Comparison of ENCODE assay signal across 28 cellular contexts in genomic region chr15:61768131-61768530, GRCh38.
"Had no signal": no experiment of that assay in that cellular context is flagged by ENCODE, and none has a peak within 500 bp of the region (broad histone marks: within the 10 kb centered on the region; RNA-seq: fewer than 3 reads in every experiment).

No MANE protein-coding gene starts in this region.

- H3K36me3 ChIP-seq: ascending aorta, SJCRH30, WERI-Rb-1 had no signal

- H3K27ac ChIP-seq: ascending aorta, PC-9, SJCRH30, SK-N-MC, WERI-Rb-1 had no signal

- H3K4me3 ChIP-seq: ascending aorta, PC-9, SJCRH30, SK-N-MC had no signal

- H3K4me1 ChIP-seq: ascending aorta, SJCRH30 had no signal

- H3K27me3 ChIP-seq: ascending aorta, SJCRH30 had no signal

- DNase-seq: activated CD4-positive, alpha-beta T cell treated with anti-CD3 and anti-CD28 coated beads, Interleukin-2, amount 10 ng/mL, durations not matched to agents 24 days and 14 days; activated CD4-positive, alpha-beta T cell treated with anti-CD3 and anti-CD28 coated beads, Interleukin-2, amount 50 U/mL, for 4 hours; activated CD4-positive, CD25-positive, alpha-beta regulatory T cell; activated CD8-positive, alpha-beta T cell treated with anti-CD3 and anti-CD28 coated beads for 36 hours; activated gamma-delta T cell; activated naive CD4-positive, alpha-beta T cell treated with Interleukin-2 at 50 U/mL for 16 hours; activated naive CD8-positive, alpha-beta T cell treated with anti-CD3 and anti-CD28 coated beads, Interleukin-2, amount 10 ng/mL, durations not matched to agents 7 days and 5 days; activated T-cell treated with anti-CD3 and anti-CD28 coated beads, Interleukin-2, amount 50 U/mL, for 24 hours; amygdala; Kasumi-1; KG1; MM.1S; MV-4-11; NCI-H1092; NCI-H1436 treated with DMSO at 0.1 percent for 48 hours; NCI-H1694 treated with DMSO at 0.1 percent for 48 hours; NCI-H2029; NCI-H510A; NCI-H526; NCI-H748 treated with DMSO at 0.1 percent for 48 hours; NK-92 treated with Interleukin-12 subunit alpha and Interleukin-12 subunit beta, amount 100 ng/mL, for 24 hours; PC-9; SHP77; SJCRH30; T1000; WERI-Rb-1 had no signal

- H3K4me2 ChIP-seq: PC-9 had no signal

- H2AFZ ChIP-seq: PC-9 had no signal

- H3K9me3 ChIP-seq: ascending aorta, SJCRH30 had no signal

- ATAC-seq: activated CD8-positive, alpha-beta T cell treated with anti-CD3 and anti-CD28 coated beads for 36 hours had no signal
